32 cellular contexts compared by ENCODE assay signal in genomic region chr6:64945450-64945849, GRCh38.
DNase-seq lines count a peak whose midpoint lies in the region; ATAC-seq, FAIRE-seq and TF ChIP-seq lines count a peak whose summit lies in the region.
"Had no signal": no experiment of that assay in that cellular context is flagged by ENCODE, and none has a peak within 500 bp of the region (broad histone marks: within the 10 kb centered on the region; RNA-seq: fewer than 3 reads in every experiment).

No MANE protein-coding gene starts in this region.

- no peak overlapping the region for H2AK9ac ChIP-seq in IMR-90 (replicated peaks; ENCODE audit: low read depth, low read length, poor library complexity)

- dilution Hi-C loops in IMR-90 (cut with HindIII; ENCODE audit: low sequenced_read_pairs, unreplicated experiment) = no loop called here

- no peak for TF ChIP-seq EP300 in HepG2 (IDR thresholded peaks at IDR 0.05; ENCODE audit: low read depth in 2 of 2, low read length in 2 of 2)
- no peak for TF ChIP-seq EP300 in HepG2 (CRISPR knock-in tag; IDR thresholded peaks at IDR 0.05; ENCODE audit: borderline replicate concordance)
- no peak for TF ChIP-seq EP300 in H1 (IDR thresholded peaks at IDR 0.05; ENCODE audit: borderline replicate concordance in 1 of 2, low read depth in 2 of 2, low read length in 2 of 2)

- H2BK5ac ChIP-seq in IMR-90 (ENCODE audit: low read depth, low read length, poor library complexity, severe bottlenecking) (no peak overlapping the region), H1 (ENCODE audit: low read depth, low read length) (no peak overlapping the region)

- CTCF ChIA-PET in HepG2 (lab: Yijun Ruan, JAX; ENCODE audit: low intra/inter-chr PET ratio, low total read pairs) (no interaction called here), IMR-90 (lab: Yijun Ruan, JAX) (no interaction called here), H1 (lab: Charles Lee; ENCODE audit: partially characterized antibody) (no interaction called here)

- H4K91ac ChIP-seq in IMR-90 (ENCODE audit: insufficient read depth, low read depth, low read length) (no peak overlapping the region), H1 (replicated peaks; ENCODE audit: insufficient read length, low read length) (no peak overlapping the region)

- BruUV-seq in HepG2 (replicated peaks; lab: Mats Ljungman, UMichigan) (no TSS peak), IMR-90 (replicated peaks; lab: Mats Ljungman, UMichigan) (no TSS peak)

- TF ChIP-seq CTCF in HepG2 (CRISPR knock-in tag; IDR thresholded peaks at IDR 0.05) (no peak), right lobe of liver (IDR thresholded peaks at IDR 0.05) (no peak), IMR-90 (conservative IDR thresholded peaks at IDR 0.05; ENCODE audit: low read depth, low read length) (no peak), H1 (IDR thresholded peaks at IDR 0.05; ENCODE audit: control extremely low read depth in 1 of 3, insufficient read depth in 1 of 3, low read depth in 1 of 3, low read length in 3 of 3) (no peak)

- WGBS in HepG2 (ENCODE audit: low lambda C conversion rate) = 25% methylated on average over 2 of the region's 2 CpGs
- 81% methylated on average over 2 of the region's 2 CpGs for WGBS in right lobe of liver (ENCODE audit: insufficient coverage, low coverage, low lambda C conversion rate, missing lambda C conversion rate)
- WGBS in IMR-90 (ENCODE audit: extremely low coverage in 2 of 2, insufficient read length in 1 of 2), 2 experiments = no CpG with 5 or more reads among the region's 2 CpGs
- WGBS in H1 (ENCODE audit: extremely low coverage in 1 of 2, insufficient coverage in 1 of 2, insufficient read length in 1 of 2, insufficient replicate concordance in 2 of 2, low coverage in 1 of 2, low lambda C conversion rate in 2 of 2, missing lambda C conversion rate in 1 of 2), 2 experiments = 96% methylated on average over 2 of the region's 2 CpGs; no CpG with 5 or more reads in 1 of the 2 experiments

- H4K5ac ChIP-seq in IMR-90 (ENCODE audit: low read depth, low read length) (no peak overlapping the region), H1 (ENCODE audit: insufficient read length, low read depth, low read length) (no peak overlapping the region)

- H3K79me1 ChIP-seq in IMR-90 (ENCODE audit: low read depth in 1 of 2, low read length in 2 of 2) = no peaks in the 10 kb centered on the region
- H3K79me1 ChIP-seq in H1 (ENCODE audit: low read depth, low read length) = no peaks in the 10 kb centered on the region

- H3K36me3 ChIP-seq in HepG2 (replicated peaks in 1 of 2; ENCODE audit: control insufficient read depth in 1 of 2, insufficient read depth in 2 of 2, low read length in 2 of 2) (no peaks in the 10 kb centered on the region), right lobe of liver (no peaks in the 10 kb centered on the region), IMR-90 (ENCODE audit: control insufficient read depth, insufficient read depth, low read length) (no peaks in the 10 kb centered on the region), H1 (ENCODE audit: control insufficient read depth in 2 of 4, insufficient read depth in 4 of 4, low read length in 3 of 4) (no peaks in the 10 kb centered on the region)
- H3K36me3 ChIP-seq: BE2C; BLaER1; BLaER1 treated with 17β-estradiol and CSF1 and Interleukin-3, amounts not matched to agents 10 nM and 100 nM had no signal

- no peak for DNase-seq in HepG2 (ENCODE audit: low spot score)
- DNase-seq in right lobe of liver = no peak
- no peak for DNase-seq in IMR-90
- DNase-seq in H1 (ENCODE audit: low read depth in 1 of 2, low spot score in 2 of 2) = no peak
- no peak for DNase-seq in NCI-H69 (lab: John Stamatoyannopoulos, UW)
- DNase-seq: 8988T; ACHN; AML-193; BE2C; C1 segment of cervical spinal cord; Caco-2; Calu3; CD4-positive, alpha-beta memory T cell; CD4-positive, alpha-beta T cell; CD4-positive, CD25-positive, alpha-beta regulatory T cell; CD8-positive, alpha-beta memory T cell; CD8-positive, alpha-beta T cell; COR-L47; DMS 273 treated with DMSO at 0.1 percent for 48 hours; DMS153; DMS53; DMS79; DMS79 treated with DMSO at 0.1 percent for 48 hours; DND-41; EL had no signal

- no peak overlapping the region for H2BK12ac ChIP-seq in H1 (ENCODE audit: low read depth, low read length)

- intact Hi-C loops in HepG2 (cut with micrococcal nuclease; ENCODE audit: unreplicated experiment) (no loop called here), right lobe of liver (cut with DNase I) (no loop called here), IMR-90 (cut with micrococcal nuclease) (no loop called here)

- TF ChIP-seq RAD21 in HepG2 (CRISPR knock-in tag; IDR thresholded peaks at IDR 0.05) = no peak
- no peak for TF ChIP-seq RAD21 in IMR-90 (IDR thresholded peaks at IDR 0.05; ENCODE audit: low read length)
- TF ChIP-seq RAD21 in H1 (IDR thresholded peaks at IDR 0.05 in 1 of 2, conservative IDR thresholded peaks at IDR 0.05 in 1 of 2; ENCODE audit: low read depth in 2 of 2, low read length in 2 of 2) = no peak

- H2BK15ac ChIP-seq in IMR-90 (ENCODE audit: low read depth, low read length) = no peak overlapping the region
- H2BK15ac ChIP-seq in H1 (ENCODE audit: low read length) = no peak overlapping the region

- no peak overlapping the region for H2AFZ ChIP-seq in HepG2 (ENCODE audit: low read length)
- H2AFZ ChIP-seq in IMR-90 (replicated peaks; ENCODE audit: low read length, poor library complexity) = no peak overlapping the region
- H2AFZ ChIP-seq in H1 (ENCODE audit: low read length) = no peak overlapping the region

- H3K14ac ChIP-seq in IMR-90 (replicated peaks; ENCODE audit: low read depth, low read length) (no peak overlapping the region), H1 (ENCODE audit: insufficient read length) (no peak overlapping the region)

- POLR2A ChIA-PET in HepG2 (lab: Yijun Ruan, JAX) (no interaction called here), IMR-90 (lab: Charles Lee; ENCODE audit: unreplicated experiment) (no interaction called here), H1 (lab: Charles Lee; ENCODE audit: partially characterized antibody) (no interaction called here)

- FAIRE-seq in HepG2 (lab: Jason Lieb, UNC) (no peak), H1 (lab: Jason Lieb, UNC) (no peak)
- FAIRE-seq: A549, D721Med had no signal

- no peaks in the 10 kb centered on the region; a peak in 1 of 5 replicates for H3K27me3 ChIP-seq in HepG2 (ENCODE audit: control insufficient read depth in 1 of 2, insufficient read depth in 2 of 2, low read length in 2 of 2)
- H3K27me3 ChIP-seq in right lobe of liver = no peaks in the 10 kb centered on the region
- H3K27me3 ChIP-seq in IMR-90 (ENCODE audit: control insufficient read depth, insufficient read depth, low read length) = no peaks in the 10 kb centered on the region
- H3K27me3 ChIP-seq in H1 (replicated peaks in 1 of 4; ENCODE audit: control insufficient read depth in 3 of 4, extremely low read depth in 1 of 4, insufficient read depth in 3 of 4, low read length in 3 of 4) = no peaks in the 10 kb centered on the region
- H3K27me3 ChIP-seq: BE2C; BLaER1; BLaER1 treated with 17β-estradiol and CSF1 and Interleukin-3, amounts not matched to agents 10 nM and 100 nM had no signal

- H3K4me1 ChIP-seq in HepG2 (ENCODE audit: insufficient read depth, low read length) = no peaks in the 10 kb centered on the region
- H3K4me1 ChIP-seq in right lobe of liver = no peaks in the 10 kb centered on the region
- no peaks in the 10 kb centered on the region for H3K4me1 ChIP-seq in IMR-90 (ENCODE audit: control insufficient read depth, insufficient read depth, low read length)
- H3K4me1 ChIP-seq in H1 (replicated peaks in 1 of 4; ENCODE audit: control insufficient read depth in 3 of 4, insufficient read depth in 4 of 4, low read length in 3 of 4) = 0 out of 7 replicates have a peak, but pooled peaks cover 0 to 2% (median 0%) of the 10 kb centered on the region in 4 experiments
- H3K4me1 ChIP-seq: A549; BE2C; BLaER1; BLaER1 treated with 17β-estradiol and CSF1 and Interleukin-3, amounts not matched to agents 10 nM and 100 nM; Caco-2 had no signal

- TF ChIP-seq POLR2A in HepG2 (IDR thresholded peaks at IDR 0.05; ENCODE audit: insufficient read depth in 1 of 2, low read depth in 2 of 2, low read length in 2 of 2) = no peak
- no peak for TF ChIP-seq POLR2A in right lobe of liver (IDR thresholded peaks at IDR 0.05)
- TF ChIP-seq POLR2A in IMR-90 (IDR thresholded peaks at IDR 0.05; ENCODE audit: low read depth, low read length) = no peak
- no peak for TF ChIP-seq POLR2A in H1 (IDR thresholded peaks at IDR 0.05; ENCODE audit: control extremely low read depth in 1 of 2, low read depth in 2 of 2, low read length in 2 of 2)

- H3K9ac ChIP-seq in HepG2 (ENCODE audit: insufficient read depth, low read depth, low read length) (no peak overlapping the region), IMR-90 (ENCODE audit: low read depth, low read length) (no peak overlapping the region), H1 (replicated peaks in 1 of 4; ENCODE audit: extremely low read depth in 1 of 4, low read depth in 3 of 4, low read length in 3 of 4) (no peak overlapping the region)
- H3K9ac ChIP-seq: BLaER1; BLaER1 treated with 17β-estradiol and CSF1 and Interleukin-3, amounts not matched to agents 10 nM and 100 nM had no signal

- no peaks in the 10 kb centered on the region for H3K23me2 ChIP-seq in H1 (ENCODE audit: low read depth, low read length)

- H3K79me2 ChIP-seq in HepG2 (ENCODE audit: insufficient read depth, low read length) (no peaks in the 10 kb centered on the region), H1 (ENCODE audit: control insufficient read depth in 1 of 2, insufficient read depth in 2 of 2, low read length in 2 of 2) (no peaks in the 10 kb centered on the region)

- H3K4ac ChIP-seq in IMR-90 (ENCODE audit: low read depth, low read length) (no peak overlapping the region), H1 (replicated peaks; ENCODE audit: insufficient read length, low read depth, low read length) (no peak overlapping the region)

- H2BK120ac ChIP-seq in IMR-90 (ENCODE audit: low read depth, low read length) = no peak overlapping the region
- H2BK120ac ChIP-seq in H1 (replicated peaks; ENCODE audit: low read depth, low read length) = no peak overlapping the region

- H3K4me3 ChIP-seq in HepG2 (replicated peaks in 1 of 3; ENCODE audit: insufficient read depth in 1 of 3, low read depth in 2 of 3, low read length in 3 of 3) = no peak overlapping the region
- no peak overlapping the region for H3K4me3 ChIP-seq in right lobe of liver
- no peak overlapping the region for H3K4me3 ChIP-seq in IMR-90 (ENCODE audit: insufficient read depth, low read depth, low read length)
- no peak overlapping the region for H3K4me3 ChIP-seq in H1 (ENCODE audit: extremely low read depth in 1 of 4, insufficient read depth in 2 of 4, low read depth in 3 of 4, low read length in 4 of 4)
- H3K4me3 ChIP-seq: A549; BLaER1; BLaER1 treated with 17β-estradiol and CSF1 and Interleukin-3, amounts not matched to agents 10 nM and 100 nM had no signal

- H3K9me3 ChIP-seq in HepG2 (ENCODE audit: low read length) (no peaks in the 10 kb centered on the region), right lobe of liver (no peaks in the 10 kb centered on the region), IMR-90 (ENCODE audit: control insufficient read depth, insufficient read depth, low read length) (no peaks in the 10 kb centered on the region), H1 (ENCODE audit: insufficient read depth in 2 of 2, low read depth in 1 of 2, low read length in 1 of 2) (no peaks in the 10 kb centered on the region)
- H3K9me3 ChIP-seq: A549, BE2C, BLaER1, Caco-2 had no signal

- H2BK20ac ChIP-seq in IMR-90 (ENCODE audit: low read depth, low read length) (no peak overlapping the region), H1 (ENCODE audit: low read length) (no peak overlapping the region)

- in situ Hi-C loops in HepG2 (cut with HindIII; ENCODE audit: extremely low pct_ligation_motif_present, low pct_unique_long_range_greater_than_20kb) = no loop called here
- in situ Hi-C loops in IMR-90 (cut with MboI; ENCODE audit: low sequenced_read_pairs) = no loop called here

- no peaks in the 10 kb centered on the region for H3K9me1 ChIP-seq in IMR-90 (ENCODE audit: insufficient read depth, low read length)

- H3K18ac ChIP-seq in IMR-90 (ENCODE audit: low read depth, low read length) = no peak overlapping the region
- H3K18ac ChIP-seq in H1 (ENCODE audit: extremely low read depth, low read length) = no peak overlapping the region

- H3K27ac ChIP-seq in HepG2 (ENCODE audit: extremely low read length, insufficient read depth, low read length) (no peak overlapping the region), right lobe of liver (no peak overlapping the region), IMR-90 (ENCODE audit: insufficient read depth, low read length) (no peak overlapping the region), H1 (ENCODE audit: low read depth, low read length) (no peak overlapping the region)
- H3K27ac ChIP-seq: 22Rv1; A549; BLaER1; BLaER1 treated with 17β-estradiol and CSF1 and Interleukin-3, amounts not matched to agents 10 nM and 100 nM; C4-2B had no signal

- ATAC-seq in HepG2 = no peak
- no peak for ATAC-seq in right lobe of liver
- ATAC-seq in IMR-90 (ENCODE audit: low read depth) = no peak
- ATAC-seq in HG03045 (IDR thresholded peaks at IDR 0.05; ENCODE audit: unreplicated experiment) = no peak
- ATAC-seq: A549; CD8-positive, alpha-beta T cell had no signal

- H4K8ac ChIP-seq in IMR-90 (ENCODE audit: low read depth in 2 of 2, low read length in 2 of 2) (no peak overlapping the region), H1 (ENCODE audit: extremely low read depth, insufficient read depth, low read length) (no peak overlapping the region)

- H4K20me1 ChIP-seq in HepG2 (ENCODE audit: insufficient read depth, low read length) = no peaks in the 10 kb centered on the region
- no peaks in the 10 kb centered on the region for H4K20me1 ChIP-seq in IMR-90 (ENCODE audit: insufficient read depth, low read length)
- no peaks in the 10 kb centered on the region for H4K20me1 ChIP-seq in H1 (replicated peaks in 1 of 2; ENCODE audit: control insufficient read depth in 1 of 2, insufficient read depth in 2 of 2, low read length in 2 of 2)
- H4K20me1 ChIP-seq: BLaER1; BLaER1 treated with 17β-estradiol and CSF1 and Interleukin-3, amounts not matched to agents 10 nM and 100 nM had no signal

- H3K56ac ChIP-seq in IMR-90 (ENCODE audit: extremely low read depth, insufficient read depth, low read length) (no peak overlapping the region), H1 (replicated peaks; ENCODE audit: insufficient read length, low read depth, low read length) (no peak overlapping the region)

- H2AK5ac ChIP-seq in IMR-90 (ENCODE audit: low read depth, low read length) (no peak overlapping the region), H1 (ENCODE audit: low read depth, low read length) (no peak overlapping the region)

- H3K4me2 ChIP-seq in HepG2 (ENCODE audit: low read depth, low read length) (no peak overlapping the region), IMR-90 (ENCODE audit: low read depth, low read length) (no peak overlapping the region), H1 (ENCODE audit: insufficient read depth in 1 of 2, low read depth in 2 of 2, low read length in 2 of 2) (no peak overlapping the region)
- H3K4me2 ChIP-seq: A549; BLaER1; BLaER1 treated with 17β-estradiol and CSF1 and Interleukin-3, amounts not matched to agents 10 nM and 100 nM had no signal

- H3K23ac ChIP-seq in IMR-90 (ENCODE audit: low read depth, low read length) (no peak overlapping the region), H1 (ENCODE audit: insufficient read length) (no peak overlapping the region)

Comparison
In these comparisons a context has a peak if more than half of its experiments do, and no peak if none do; other contexts are left out.
1. Of the 41 proteins assayed by ChIP-seq in both HepG2 and H1: peak only in HepG2: none; only in H1: none; in both: CEBPB; in neither: 40.